In genomic region chr7:138460176-138460648, GRCh38 we compare ENCODE assay signal across 1 cellular context.
TF ChIP-seq lines count a peak whose summit lies in the region.

Gene TRIM24 (plus strand): TSS chr7:138460259. CDS start chr7:138460549, 290 bp downstream.

TF ChIP-seq in HepG2, 621 proteins besides CTCF, POLR2A, EP300 and RAD21 (continued from another document and continues in another):
- TF ChIP-seq ZXDC (CRISPR knock-in tag; IDR thresholded peaks at IDR 0.05) (no peak), GLMP (CRISPR knock-in tag; IDR thresholded peaks at IDR 0.05; ENCODE audit: borderline replicate concordance) (no peak), ZSCAN25 (CRISPR knock-in tag; IDR thresholded peaks at IDR 0.05) (no peak), TFDP2 (CRISPR knock-in tag; IDR thresholded peaks at IDR 0.05) (peak; percentile 69), ZNF780A (CRISPR knock-in tag; IDR thresholded peaks at IDR 0.05) (no peak), MAF1 (CRISPR knock-in tag; IDR thresholded peaks at IDR 0.05; ENCODE audit: borderline replicate concordance) (no peak), NFATC3 (CRISPR knock-in tag; IDR thresholded peaks at IDR 0.05) (no peak), HMG20B (CRISPR knock-in tag; conservative IDR thresholded peaks at IDR 0.05) (no peak), CBX5 (CRISPR knock-in tag; IDR thresholded peaks at IDR 0.05; ENCODE audit: borderline replicate concordance) (no peak; the same call in 1 of the 2 replicates), SP5 (CRISPR knock-in tag; IDR thresholded peaks at IDR 0.05; ENCODE audit: borderline replicate concordance, low read depth) (no peak), RBM39 (IDR thresholded peaks at IDR 0.05; ENCODE audit: low read depth, low read length, poor library complexity, severe bottlenecking) (no peak), CAMTA2 (CRISPR knock-in tag; IDR thresholded peaks at IDR 0.05; ENCODE audit: borderline replicate concordance) (no peak), SP2 (CRISPR knock-in tag; IDR thresholded peaks at IDR 0.05) (no peak), ZNF343 (CRISPR knock-in tag; IDR thresholded peaks at IDR 0.05) (peak; percentile 37; the same call in 1 of the 2 replicates), ZNF574 (CRISPR knock-in tag; IDR thresholded peaks at IDR 0.05) (0 out of 2 replicates have a peak, but pooled peaks have one; percentile 8), RAD51 (IDR thresholded peaks at IDR 0.05; ENCODE audit: borderline replicate concordance) (no peak), ZNF605 (CRISPR knock-in tag; IDR thresholded peaks at IDR 0.05) (peak; percentile 85; the same call in 1 of the 2 replicates), ARID5B (CRISPR knock-in tag; IDR thresholded peaks at IDR 0.05) (peak; percentile 69), XRCC5 (optimal IDR thresholded peaks at IDR 0.05; ENCODE audit: low read length) (no peak), ZNF558 (CRISPR knock-in tag; IDR thresholded peaks at IDR 0.05; ENCODE audit: borderline replicate concordance) (no peak), ELF3 (CRISPR knock-in tag; IDR thresholded peaks at IDR 0.05) (no peak), THYN1 (CRISPR knock-in tag; IDR thresholded peaks at IDR 0.05; ENCODE audit: borderline replicate concordance, low read depth) (no peak), ARNT2 (CRISPR knock-in tag; IDR thresholded peaks at IDR 0.05; ENCODE audit: low read depth) (peak; percentile 93), CHCHD3 (CRISPR knock-in tag; IDR thresholded peaks at IDR 0.05) (no peak), HHEX (CRISPR knock-in tag; IDR thresholded peaks at IDR 0.05) (no peak), FOSL2 (CRISPR knock-in tag; IDR thresholded peaks at IDR 0.05) (peak; percentile 53; the same call in 1 of the 2 replicates), ZNF431 (CRISPR knock-in tag; IDR thresholded peaks at IDR 0.05; ENCODE audit: borderline replicate concordance, low read depth) (0 out of 2 replicates have a peak, but pooled peaks have one; percentile 67), DDIT3 (CRISPR knock-in tag; IDR thresholded peaks at IDR 0.05) (no peak), GATAD2A (CRISPR knock-in tag; IDR thresholded peaks at IDR 0.05) (peak; percentile 44; the same call in 1 of the 2 replicates), KDM2A (CRISPR knock-in tag; IDR thresholded peaks at IDR 0.05; ENCODE audit: borderline replicate concordance, low read depth) (peak; percentile 76; the same call in 1 of the 2 replicates), HBP1 (CRISPR knock-in tag; IDR thresholded peaks at IDR 0.05; ENCODE audit: low read depth) (peak; percentile 65; the same call in 1 of the 2 replicates), THAP7 (CRISPR knock-in tag; IDR thresholded peaks at IDR 0.05) (peak; percentile 55; the same call in 1 of the 2 replicates), CENPBD1 (CRISPR knock-in tag; IDR thresholded peaks at IDR 0.05; ENCODE audit: borderline replicate concordance, low read depth) (no peak), ZNF816 (CRISPR knock-in tag; IDR thresholded peaks at IDR 0.05; ENCODE audit: borderline replicate concordance) (0 out of 2 replicates have a peak, but pooled peaks have one; percentile 17), ZKSCAN5 (CRISPR knock-in tag; IDR thresholded peaks at IDR 0.05) (no peak), ZGPAT (CRISPR knock-in tag; IDR thresholded peaks at IDR 0.05) (peak; percentile 59; the same call in 1 of the 2 replicates), PATZ1 (CRISPR knock-in tag; IDR thresholded peaks at IDR 0.05) (peak; percentile 76), SAFB2 (CRISPR knock-in tag; IDR thresholded peaks at IDR 0.05; ENCODE audit: borderline replicate concordance, low read depth) (no peak), HNF4G (IDR thresholded peaks at IDR 0.05; ENCODE audit: borderline replicate concordance, low read depth, low read length) (no peak), HNF4G (CRISPR knock-in tag; IDR thresholded peaks at IDR 0.05; ENCODE audit: borderline replicate concordance, low read depth) (no peak)
